Comparison of ENCODE assay signal across 28 cellular contexts in the genomic region with DNA sequence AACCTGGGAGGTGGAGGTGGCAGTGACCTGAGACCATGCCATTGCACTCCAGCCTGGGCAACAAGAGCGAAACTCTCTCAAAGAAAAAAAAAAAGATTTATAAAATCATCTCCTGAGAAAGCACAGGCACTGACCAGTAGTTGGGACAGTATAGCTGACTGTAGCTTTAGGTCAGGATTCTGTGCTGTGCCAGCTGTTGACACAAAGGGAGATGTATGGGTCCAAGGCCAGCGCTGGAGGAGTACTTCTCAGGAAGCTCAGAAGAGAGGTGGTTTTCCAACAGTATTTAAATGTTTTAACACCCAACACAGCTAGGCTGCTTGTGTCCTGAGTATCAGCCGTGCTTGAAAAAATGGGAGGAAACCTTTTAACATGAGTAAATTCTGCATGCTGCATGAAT.
"Had no signal": no experiment of that assay in that cellular context is flagged by ENCODE, and none has a peak within 500 bp of the region (broad histone marks: within the 10 kb centered on the region; RNA-seq: fewer than 3 reads in every experiment).

No MANE protein-coding gene starts in this region.

- H3K4me1 ChIP-seq: parathyroid adenoma, suprapubic skin, testis, uterus had no signal

- ATAC-seq: naive thymus-derived CD4-positive, alpha-beta T cell; natural killer cell; psoas muscle; right cardiac atrium; sciatic nerve; stimulated activated memory B cell treated with anti-CD40 and anti-IgM and Interleukin-4, amounts not matched to agents 10 μg/mL and 1 μg/mL and 100 μg/mL, for 72 hours; stimulated activated naive CD8-positive, alpha-beta T cell treated with anti-CD3 and anti-CD28 coated beads, Interleukin-15, amount 100 ng/mL, for 72 hours; stimulated activated naive CD8-positive, alpha-beta T cell treated with anti-CD3 and anti-CD28 coated beads, Interleukin-15, Interleukin-2, amounts not matched to agents 100 U/mL and 50 U/mL, for 24 hours; upper lobe of right lung had no signal

- H3K36me3 ChIP-seq: uterus had no signal

- H3K4me3 ChIP-seq: psoas muscle, skin epidermis, smooth muscle cell, spleen, suprapubic skin, testis, tibial artery, transverse colon, upper lobe of right lung, uterus had no signal

- H3K27me3 ChIP-seq: neutrophil, spleen, suprapubic skin, testis, tibial artery, transverse colon, upper lobe of right lung, uterus had no signal

- H3K9me3 ChIP-seq: neutrophil, psoas muscle, spleen, suprapubic skin, testis, tibial artery, transverse colon, upper lobe of right lung, uterus had no signal

- H3K27ac ChIP-seq: neutrophil, parathyroid adenoma, psoas muscle, skin epidermis, spleen, suprapubic skin, testis, tibial artery, transverse colon, upper lobe of right lung, uterus had no signal

- DNase-seq: naive thymus-derived CD4-positive, alpha-beta T cell; natural killer cell; nucleus accumbens; posterior cingulate gyrus; psoas muscle; right cardiac atrium; spleen; stimulated activated CD4-positive, alpha-beta T cell treated with anti-CD3 and anti-CD28 coated beads, Interleukin-12 subunit alpha, Interleukin-12 subunit beta, amount 100 ng/mL, for 4 hours; stimulated activated CD4-positive, alpha-beta T cell treated with anti-CD3 and anti-CD28 coated beads, Interleukin-1b, Interleukin-23, amount 100 ng/mL, for 48 hours; stimulated activated CD4-positive, alpha-beta T cell treated with anti-CD3 and anti-CD28 coated beads, Interleukin-4, amount 100 ng/mL, for 1 hour; stimulated activated CD4-positive, alpha-beta T cell treated with anti-CD3 and anti-CD28 coated beads, Interleukin-4, amount 100 ng/mL, for 4 hours; stimulated activated CD8-positive, alpha-beta memory T cell treated with anti-CD3 and anti-CD28 coated beads, Interleukin-4, amount 100 ng/mL, for 48 hours; stimulated activated naive CD4-positive, alpha-beta T cell; stimulated activated naive CD8-positive, alpha-beta T cell treated with anti-CD3 and anti-CD28 coated beads, Interleukin-15, amount 100 ng/mL, for 72 hours; stimulated activated naive CD8-positive, alpha-beta T cell treated with anti-CD3 and anti-CD28 coated beads, Interleukin-15, Interleukin-2, amounts not matched to agents 100 U/mL and 50 U/mL, for 24 hours; substantia nigra; testis; tibial artery; transverse colon; upper lobe of right lung; uterus had no signal
